ENCODE assay signal across 10 cellular contexts in genomic region chr11:125224391-125225015, GRCh38. TPM values are rescaled to one million over a fixed set of nuclear protein-coding genes. Genes with fewer than 3 reads are reported as not detected.
A peak's percentile ranks its signal among the peaks of the same experiment; 100 is the strongest.
DNase-seq lines count a peak whose midpoint lies in the region; ATAC-seq and TF ChIP-seq lines count a peak whose summit lies in the region.
"Had no signal": no experiment of that assay in that cellular context is flagged by ENCODE, and none has a peak within 500 bp of the region (broad histone marks: within the 10 kb centered on the region; RNA-seq: fewer than 3 reads in every experiment).

No MANE protein-coding gene starts in this region.

- H3K27me3 ChIP-seq in kidney epithelial cell (ENCODE audit: control insufficient read depth, insufficient read depth, low read length), result peaks cover 5% of the 10 kb centered on the region
- H3K27me3 ChIP-seq: BLaER1 had no signal

- ATAC-seq in HG02981 (IDR thresholded peaks at IDR 0.05; ENCODE audit: unreplicated experiment) (no peak), HG02610 (IDR thresholded peaks at IDR 0.05; ENCODE audit: unreplicated experiment) (no peak)

- no peak overlapping the region for H3K4me3 ChIP-seq in kidney epithelial cell (ENCODE audit: low read depth, low read length)
- H3K4me3 ChIP-seq: BLaER1 had no signal

- no peak overlapping the region for H3K4me3 Mint-ChIP-seq in activated naive CD4-positive, alpha-beta T cell treated with anti-CD3 and anti-CD28 coated beads for 36 hours
- no peak overlapping the region for H3K4me3 Mint-ChIP-seq in type B pancreatic cell

- peak overlapping the region; percentile 39 for H3K27ac ChIP-seq in caudate nucleus (ENCODE audit: low read depth, low read length)
- H3K27ac ChIP-seq: BLaER1 had no signal

- H3K4me1 Mint-ChIP-seq in activated naive CD4-positive, alpha-beta T cell treated with anti-CD3 and anti-CD28 coated beads for 36 hours (ENCODE audit: low read depth), result no peaks in the 10 kb centered on the region
- peaks cover 53% of the 10 kb centered on the region for H3K4me1 Mint-ChIP-seq in type B pancreatic cell (ENCODE audit: unreplicated experiment)

- H3K36me3 Mint-ChIP-seq in activated naive CD4-positive, alpha-beta T cell treated with anti-CD3 and anti-CD28 coated beads for 36 hours (ENCODE audit: low read depth), result no peaks in the 10 kb centered on the region
- H3K36me3 Mint-ChIP-seq in type B pancreatic cell, result no peaks in the 10 kb centered on the region

- H3K27ac Mint-ChIP-seq in activated naive CD4-positive, alpha-beta T cell treated with anti-CD3 and anti-CD28 coated beads for 36 hours, result no peak overlapping the region
- no peak overlapping the region for H3K27ac Mint-ChIP-seq in type B pancreatic cell

- DNase-seq in activated naive CD4-positive, alpha-beta T cell treated with anti-CD3 and anti-CD28 coated beads for 36 hours, result peak; percentile 14
- DNase-seq in activated naive CD4-positive, alpha-beta T cell treated with Interleukin-2 at 50 U/mL for 16 hours, result no peak
- DNase-seq in caudate nucleus (lab: John Stamatoyannopoulos, UW) (no peak), kidney epithelial cell (ENCODE audit: low read depth) (no peak), type B pancreatic cell (ENCODE audit: extremely low spot score, unreplicated experiment) (no peak), NCI-H2081 (lab: John Stamatoyannopoulos, UW) (no peak)

- TF ChIP-seq CTCF in kidney epithelial cell (IDR thresholded peaks at IDR 0.05; ENCODE audit: insufficient read depth, low read length, poor library complexity, severe bottlenecking) (peak; percentile 22), type B pancreatic cell (conservative IDR thresholded peaks at IDR 0.05) (peak; percentile 58)

- intact Hi-C loops in activated naive CD4-positive, alpha-beta T cell treated with anti-CD3 and anti-CD28 coated beads for 36 hours (cut with micrococcal nuclease), result no loop called here

- H3K36me3 ChIP-seq in kidney epithelial cell (ENCODE audit: control insufficient read depth, insufficient read depth, low read length), result no peaks in the 10 kb centered on the region
- H3K36me3 ChIP-seq: BLaER1 had no signal

- CTCF ChIA-PET in activated naive CD4-positive, alpha-beta T cell treated with anti-CD3 and anti-CD28 coated beads for 36 hours (lab: Charles Lee), result no interaction called here

- peaks cover 5% of the 10 kb centered on the region for H3K27me3 Mint-ChIP-seq in activated naive CD4-positive, alpha-beta T cell treated with anti-CD3 and anti-CD28 coated beads for 36 hours (ENCODE audit: low read depth)
- H3K27me3 Mint-ChIP-seq in type B pancreatic cell, result peaks cover 59% of the 10 kb centered on the region

- H3K9me3 Mint-ChIP-seq in activated naive CD4-positive, alpha-beta T cell treated with anti-CD3 and anti-CD28 coated beads for 36 hours, result no peaks in the 10 kb centered on the region
- no peaks in the 10 kb centered on the region for H3K9me3 Mint-ChIP-seq in type B pancreatic cell

RNA-seq across cellular contexts. Expression of gene PKNOX2, which starts 60.0 kb away (rescaled TPM):
- not detected for total RNA-seq in activated naive CD4-positive, alpha-beta T cell treated with anti-CD3 and anti-CD28 coated beads for 36 hours
- 0.42 and 0.68 TPM in 2 replicates for total RNA-seq in kidney epithelial cell
- 0.95 and 15.3 TPM in 2 replicates for total RNA-seq in type B pancreatic cell (ENCODE audit: low replicate concordance)
- total RNA-seq: pulmonary artery endothelial cell had no signal
